13 cellular contexts compared by ENCODE assay signal in genomic region chr20:58900292-58900931, GRCh38. TPM values are rescaled to one million over a fixed set of nuclear protein-coding genes. Genes with fewer than 3 reads are reported as not detected.
DNase-seq lines count a peak whose midpoint lies in the region; TF ChIP-seq lines count a peak whose summit lies in the region.
"Had no signal": no experiment of that assay in that cellular context is flagged by ENCODE, and none has a peak within 500 bp of the region (broad histone marks: within the 10 kb centered on the region; RNA-seq: fewer than 3 reads in every experiment).

No MANE protein-coding gene starts in this region.

- H2AFZ ChIP-seq in KMS-11 (ENCODE audit: low read depth), result no peak overlapping the region

- no peak overlapping the region for H3K27ac ChIP-seq in KMS-11
- H3K27ac ChIP-seq: vagina had no signal

- H3K9me3 Mint-ChIP-seq in brain (no peaks in the 10 kb centered on the region), neural crest cell (no peaks in the 10 kb centered on the region), CD14-positive monocyte (no peaks in the 10 kb centered on the region)
- H3K9me3 Mint-ChIP-seq: stimulated activated memory B cell treated with anti-CD40 and anti-IgM and Interleukin-4, amounts not matched to agents 10 μg/mL and 1 μg/mL and 100 μg/mL, for 72 hours had no signal

- no peak for TF ChIP-seq CTCF in KMS-11 (conservative IDR thresholded peaks at IDR 0.05; ENCODE audit: low read depth, low read length)
- no peak for TF ChIP-seq CTCF in brain (conservative IDR thresholded peaks at IDR 0.05)
- no peak for TF ChIP-seq CTCF in neural crest cell (conservative IDR thresholded peaks at IDR 0.05)
- TF ChIP-seq CTCF in CD14-positive monocyte (IDR thresholded peaks at IDR 0.05), result no peak

- H3K27me3 Mint-ChIP-seq in brain (no peaks in the 10 kb centered on the region), neural crest cell (ENCODE audit: low read depth) (no peaks in the 10 kb centered on the region), CD14-positive monocyte (ENCODE audit: low read depth in 3 of 3) (no peaks in the 10 kb centered on the region)
- H3K27me3 Mint-ChIP-seq: stimulated activated memory B cell treated with anti-CD40 and anti-IgM and Interleukin-4, amounts not matched to agents 10 μg/mL and 1 μg/mL and 100 μg/mL, for 72 hours had no signal

- no peak overlapping the region for H3K9ac ChIP-seq in KMS-11

- peaks cover 90% of the 10 kb centered on the region for H3K4me1 ChIP-seq in KMS-11 (ENCODE audit: low read depth, poor library complexity, severe bottlenecking)

- peaks cover 75% of the 10 kb centered on the region for H3K36me3 Mint-ChIP-seq in brain
- H3K36me3 Mint-ChIP-seq in neural crest cell (ENCODE audit: low read depth), result peaks cover 23% of the 10 kb centered on the region
- peaks cover 52 to 75% of the 10 kb centered on the region in 2 donors for H3K36me3 Mint-ChIP-seq in CD14-positive monocyte

- H3K27me3 ChIP-seq in KMS-11 (ENCODE audit: insufficient read depth, low read depth), result no peaks in the 10 kb centered on the region
- H3K27me3 ChIP-seq: vagina had no signal

- intact Hi-C loops in CD14-positive monocyte (cut with micrococcal nuclease), result loop anchor here in 1 of 2 donors (10.0 kb wide), 1 partner anchor 246 kb away; the partner anchor contains the start of gene STX16

- H3K27ac Mint-ChIP-seq in brain, result peak overlapping the region; percentile 10 to 88 (median 54)
- H3K27ac Mint-ChIP-seq in neural crest cell (ENCODE audit: unreplicated experiment), result no peak overlapping the region
- H3K27ac Mint-ChIP-seq in CD14-positive monocyte, result no peak overlapping the region

- peaks cover 23% of the 10 kb centered on the region for H3K36me3 ChIP-seq in KMS-11 (ENCODE audit: insufficient read depth)

- H3K4me1 Mint-ChIP-seq in brain (peaks cover 95% of the 10 kb centered on the region), neural crest cell (peaks cover 85% of the 10 kb centered on the region), CD14-positive monocyte (peaks cover 38% of the 10 kb centered on the region)

- peaks cover 26% of the 10 kb centered on the region for H4K20me1 ChIP-seq in KMS-11 (ENCODE audit: insufficient read depth)

- peak overlapping the region; percentile 25 to 69 (median 50) for H3K4me3 Mint-ChIP-seq in brain
- H3K4me3 Mint-ChIP-seq in neural crest cell, result peak overlapping the region; percentile 36
- H3K4me3 Mint-ChIP-seq in CD14-positive monocyte, result no peak overlapping the region
- H3K4me3 Mint-ChIP-seq: stimulated activated memory B cell treated with anti-CD40 and anti-IgM and Interleukin-4, amounts not matched to agents 10 μg/mL and 1 μg/mL and 100 μg/mL, for 72 hours had no signal

- H3K79me2 ChIP-seq in KMS-11 (ENCODE audit: insufficient read depth, low read depth), result peaks cover 100% of the 10 kb centered on the region

- peak overlapping the region; percentile 8; the same call in 1 of the 2 replicates for H3K4me2 ChIP-seq in KMS-11

- DNase-seq in NCI-H2227 treated with DMSO at 0.1 percent for 48 hours (lab: John Stamatoyannopoulos, UW), result peak; percentile 62
- no peak for DNase-seq in NCI-H2227 (lab: John Stamatoyannopoulos, UW; ENCODE audit: unreplicated experiment)
- DNase-seq in neural crest cell (ENCODE audit: low read depth, low spot score), result no peak
- no peak for DNase-seq in SHP77 (lab: John Stamatoyannopoulos, UW)
- no peak for DNase-seq in NCI-H1092 (lab: John Stamatoyannopoulos, UW)
- no peak for DNase-seq in CD14-positive monocyte (ENCODE audit: low spot score)
- DNase-seq: amygdala, GOT3, left ventricle myocardium superior had no signal

- no peak overlapping the region for H3K4me3 ChIP-seq in KMS-11 (IDR thresholded peaks at IDR 0.05; ENCODE audit: insufficient read depth, low read depth, low read length)
- H3K4me3 ChIP-seq: vagina had no signal

RNA-seq across cellular contexts. Expression of gene GNAS, which starts 47.9 kb away (rescaled TPM):
- polyA plus RNA-seq in brain (ENCODE audit: insufficient read depth, low read depth, low replicate concordance) (3,328 TPM), CD14-positive monocyte (100 to 1,000 TPM; 109 to 124 TPM)
- total RNA-seq in neural crest cell, result 1,339 and 1,425 TPM in 2 replicates

RNA-seq across cellular contexts. Expression of gene GNAS-AS1, which starts 49.7 kb away (rescaled TPM):
- polyA plus RNA-seq in brain (ENCODE audit: insufficient read depth, low read depth, low replicate concordance) (not detected), CD14-positive monocyte (not detected)
- total RNA-seq in neural crest cell, result 3.8 and 6.3 TPM in 2 replicates
- total RNA-seq: vagina had no signal

Comparison
In these comparisons a context has a peak if more than half of its experiments do, and no peak if none do; other contexts are left out.
1. H3K27ac Mint-ChIP-seq: peak in brain (5 of 5); none in neural crest cell (single experiment) and CD14-positive monocyte (0 of 7).
2. H3K4me3 Mint-ChIP-seq: peak in brain (5 of 5) and neural crest cell (single experiment); none in CD14-positive monocyte (0 of 2).
3. RNA of gene GNAS, which starts 47.9 kb away (polyA plus RNA-seq): 3,328 TPM in brain (single experiment); 109 to 124 TPM in CD14-positive monocyte; every median in the first group is over 10 times any median in the second.